In genomic region chr11:75280227-75280671, GRCh38 we compare ENCODE assay signal across 8 cellular contexts. TPM values are rescaled to one million over a fixed set of nuclear protein-coding genes. Genes with fewer than 3 reads are reported as not detected.
DNase-seq lines count a peak whose midpoint lies in the region; ATAC-seq and TF ChIP-seq lines count a peak whose summit lies in the region.

No MANE protein-coding gene starts in this region.

- peaks cover 2% of the 10 kb centered on the region for H3K4me1 ChIP-seq in IMR-90 (ENCODE audit: control insufficient read depth, insufficient read depth, low read length)
- H3K4me1 ChIP-seq in Peyer's patch = peaks cover 0 to 12% (median 0%) of the 10 kb centered on the region in 4 donors

- no peaks in the 10 kb centered on the region for H3K9me3 Mint-ChIP-seq in activated T-cell treated with anti-CD3 and anti-CD28 coated beads, Interleukin-2, amount 50 U/mL, for 72 hours
- H3K9me3 Mint-ChIP-seq in nephron = no peaks in the 10 kb centered on the region
- no peaks in the 10 kb centered on the region for H3K9me3 Mint-ChIP-seq in stimulated activated memory B cell treated with anti-CD40 and anti-IgM and Interleukin-4, amounts not matched to agents 10 μg/mL and 1 μg/mL and 100 μg/mL, for 72 hours

- no peak overlapping the region for H3K9ac ChIP-seq in IMR-90 (ENCODE audit: low read depth, low read length)

- H2AK5ac ChIP-seq in IMR-90 (ENCODE audit: low read depth, low read length) = no peak overlapping the region

- H3K27ac ChIP-seq in IMR-90 (ENCODE audit: insufficient read depth, low read length) = no peak overlapping the region
- peak overlapping the region in 3 of 4 donors; percentile 1 to 56 (median 17) for H3K27ac ChIP-seq in Peyer's patch

- H3K14ac ChIP-seq in IMR-90 (replicated peaks; ENCODE audit: low read depth, low read length) = no peak overlapping the region

- no TSS peak for BruUV-seq in IMR-90 (replicated peaks; lab: Mats Ljungman, UMichigan)

- no peaks in the 10 kb centered on the region for H3K9me1 ChIP-seq in IMR-90 (ENCODE audit: insufficient read depth, low read length)

- no peak overlapping the region for H2BK20ac ChIP-seq in IMR-90 (ENCODE audit: low read depth, low read length)

- no peak overlapping the region for H4K5ac ChIP-seq in IMR-90 (ENCODE audit: low read depth, low read length)

- DNase-seq in DMS79 (lab: John Stamatoyannopoulos, UW) (peak; percentile 80), IMR-90 (peak; percentile 66), Peyer's patch (peak; percentile 66 to 88 (median 76)), fibroblast of mammary gland (ENCODE audit: low read depth) (peak; percentile 67)
- DNase-seq in activated T-cell treated with anti-CD3 and anti-CD28 coated beads, Interleukin-2, amount 50 U/mL, for 72 hours = peak; percentile 75 to 80

- H4K20me1 ChIP-seq in IMR-90 (ENCODE audit: insufficient read depth, low read length) = 0 out of 2 replicates have a peak, but pooled peaks cover 3% of the 10 kb centered on the region

- H3K27me3 ChIP-seq in IMR-90 (ENCODE audit: control insufficient read depth, insufficient read depth, low read length) (no peaks in the 10 kb centered on the region), Peyer's patch (no peaks in the 10 kb centered on the region)

- CTCF ChIA-PET in IMR-90 (lab: Yijun Ruan, JAX) = interaction anchor here (1.1 to 2.1 kb wide), 9 partner anchors 9 to 108 kb away, joined by 3 to 24 read pairs (median 8); no protein-coding TSS in a partner anchor

- H3K18ac ChIP-seq in IMR-90 (ENCODE audit: low read depth, low read length) = no peak overlapping the region

- H3K56ac ChIP-seq in IMR-90 (ENCODE audit: extremely low read depth, insufficient read depth, low read length) = no peak overlapping the region

- H3K4me2 ChIP-seq in IMR-90 (ENCODE audit: low read depth, low read length) = no peak overlapping the region

- no peak overlapping the region for H3K27ac Mint-ChIP-seq in activated T-cell treated with anti-CD3 and anti-CD28 coated beads, Interleukin-2, amount 50 U/mL, for 72 hours
- H3K27ac Mint-ChIP-seq in nephron = no peak overlapping the region
- H3K27ac Mint-ChIP-seq in stimulated activated memory B cell treated with anti-CD40 and anti-IgM and Interleukin-4, amounts not matched to agents 10 μg/mL and 1 μg/mL and 100 μg/mL, for 72 hours = no peak overlapping the region

- no peaks in the 10 kb centered on the region for H3K9me3 ChIP-seq in IMR-90 (ENCODE audit: control insufficient read depth, insufficient read depth, low read length)
- H3K9me3 ChIP-seq in Peyer's patch = no peaks in the 10 kb centered on the region

- TF ChIP-seq POLR2A in IMR-90 (IDR thresholded peaks at IDR 0.05; ENCODE audit: low read depth, low read length) (peak; percentile 55), Peyer's patch (IDR thresholded peaks at IDR 0.05) (no peak)

- H3K4me3 Mint-ChIP-seq in activated T-cell treated with anti-CD3 and anti-CD28 coated beads, Interleukin-2, amount 50 U/mL, for 72 hours = no peak overlapping the region
- no peak overlapping the region for H3K4me3 Mint-ChIP-seq in nephron
- no peak overlapping the region for H3K4me3 Mint-ChIP-seq in stimulated activated memory B cell treated with anti-CD40 and anti-IgM and Interleukin-4, amounts not matched to agents 10 μg/mL and 1 μg/mL and 100 μg/mL, for 72 hours

- H3K4me3 ChIP-seq in IMR-90 (ENCODE audit: insufficient read depth, low read depth, low read length) (no peak overlapping the region), Peyer's patch (no peak overlapping the region), fibroblast of mammary gland (ENCODE audit: control insufficient read depth, low read depth, low read length) (no peak overlapping the region)

- peak overlapping the region; percentile 78 for H2AK9ac ChIP-seq in IMR-90 (replicated peaks; ENCODE audit: low read depth, low read length, poor library complexity)

- H3K27me3 Mint-ChIP-seq in activated T-cell treated with anti-CD3 and anti-CD28 coated beads, Interleukin-2, amount 50 U/mL, for 72 hours (ENCODE audit: low read depth) = no peaks in the 10 kb centered on the region
- no peaks in the 10 kb centered on the region for H3K27me3 Mint-ChIP-seq in nephron (ENCODE audit: low read depth)
- H3K27me3 Mint-ChIP-seq in stimulated activated memory B cell treated with anti-CD40 and anti-IgM and Interleukin-4, amounts not matched to agents 10 μg/mL and 1 μg/mL and 100 μg/mL, for 72 hours = peaks cover 5% of the 10 kb centered on the region

- TF ChIP-seq RAD21 in IMR-90 (IDR thresholded peaks at IDR 0.05; ENCODE audit: low read length) = peak; percentile 99

- peaks cover 36% of the 10 kb centered on the region for H3K4me1 Mint-ChIP-seq in activated T-cell treated with anti-CD3 and anti-CD28 coated beads, Interleukin-2, amount 50 U/mL, for 72 hours (ENCODE audit: low read depth)
- no peaks in the 10 kb centered on the region for H3K4me1 Mint-ChIP-seq in nephron
- H3K4me1 Mint-ChIP-seq in stimulated activated memory B cell treated with anti-CD40 and anti-IgM and Interleukin-4, amounts not matched to agents 10 μg/mL and 1 μg/mL and 100 μg/mL, for 72 hours = peaks cover 22% of the 10 kb centered on the region

- no peak overlapping the region for H3K23ac ChIP-seq in IMR-90 (ENCODE audit: low read depth, low read length)

- POLR2A ChIA-PET in IMR-90 (lab: Charles Lee; ENCODE audit: unreplicated experiment) = interaction anchor here (0.5 kb wide), 1 partner anchor 9 kb away, joined by 4 read pairs; no protein-coding TSS in a partner anchor

- WGBS in IMR-90 (ENCODE audit: extremely low coverage in 2 of 2, insufficient read length in 1 of 2), 2 experiments = 0% methylated on average over 3 of the region's 8 CpGs; no CpG with 5 or more reads in 1 of the 2 experiments

- peak overlapping the region; percentile 78 for H2AFZ ChIP-seq in IMR-90 (replicated peaks; ENCODE audit: low read length, poor library complexity)

- in situ Hi-C loops in IMR-90 (cut with MboI; ENCODE audit: low sequenced_read_pairs) = loop anchor here (25.0 kb wide), 1 partner anchor 257 kb away; the partner anchor contains the start of gene GDPD5

- H4K91ac ChIP-seq in IMR-90 (ENCODE audit: insufficient read depth, low read depth, low read length) = no peak overlapping the region

- dilution Hi-C loops in IMR-90 (cut with HindIII; ENCODE audit: low sequenced_read_pairs, unreplicated experiment) = no loop called here

- TF ChIP-seq CTCF in IMR-90 (conservative IDR thresholded peaks at IDR 0.05; ENCODE audit: low read depth, low read length) (peak; percentile 93), Peyer's patch (IDR thresholded peaks at IDR 0.05) (peak; percentile 93 to 97 (median 96)), fibroblast of mammary gland (conservative IDR thresholded peaks at IDR 0.05; ENCODE audit: control insufficient read depth, insufficient read depth, low read depth, low read length) (peak; percentile 95), nephron (IDR thresholded peaks at IDR 0.05; ENCODE audit: unreplicated experiment in 3 of 3) (peak; percentile 92 to 97 (median 94))

- H2BK120ac ChIP-seq in IMR-90 (ENCODE audit: low read depth, low read length) = no peak overlapping the region

- H2BK5ac ChIP-seq in IMR-90 (ENCODE audit: low read depth, low read length, poor library complexity, severe bottlenecking) = no peak overlapping the region

- no peaks in the 10 kb centered on the region for H3K79me1 ChIP-seq in IMR-90 (ENCODE audit: low read depth in 1 of 2, low read length in 2 of 2)

- H3K36me3 ChIP-seq in IMR-90 (ENCODE audit: control insufficient read depth, insufficient read depth, low read length) (peaks cover 28% of the 10 kb centered on the region; the same call in 1 of the 2 replicates), Peyer's patch (peaks cover 0 to 85% (median 0%) of the 10 kb centered on the region in 3 donors)

- peak; percentile 96 for ATAC-seq in IMR-90 (ENCODE audit: low read depth)
- ATAC-seq in activated T-cell treated with anti-CD3 and anti-CD28 coated beads, Interleukin-2, amount 50 U/mL, for 72 hours (replicated peaks in 1 of 2) = peak; percentile 69
- peak; percentile 63 for ATAC-seq in stimulated activated memory B cell treated with anti-CD40 and anti-IgM and Interleukin-4, amounts not matched to agents 10 μg/mL and 1 μg/mL and 100 μg/mL, for 72 hours
- ATAC-seq in GM18873 (IDR thresholded peaks at IDR 0.05; ENCODE audit: low FRiP score, unreplicated experiment) = no peak

- intact Hi-C loops in IMR-90 (cut with micrococcal nuclease) = loop anchor here (1.0 to 5.0 kb wide), 3 partner anchors 48 to 252 kb away; no protein-coding TSS in a partner anchor

- no peak overlapping the region for H3K4ac ChIP-seq in IMR-90 (ENCODE audit: low read depth, low read length)

- H4K8ac ChIP-seq in IMR-90 (ENCODE audit: low read depth in 2 of 2, low read length in 2 of 2) = no peak overlapping the region

- H2BK15ac ChIP-seq in IMR-90 (ENCODE audit: low read depth, low read length) = no peak overlapping the region

- peaks cover 0 to 3% of the 10 kb centered on the region in 2 donors for H3K36me3 Mint-ChIP-seq in activated T-cell treated with anti-CD3 and anti-CD28 coated beads, Interleukin-2, amount 50 U/mL, for 72 hours (ENCODE audit: insufficient read depth in 2 of 2)
- H3K36me3 Mint-ChIP-seq in nephron (ENCODE audit: low read depth) = peaks cover 23% of the 10 kb centered on the region
- H3K36me3 Mint-ChIP-seq in stimulated activated memory B cell treated with anti-CD40 and anti-IgM and Interleukin-4, amounts not matched to agents 10 μg/mL and 1 μg/mL and 100 μg/mL, for 72 hours = peaks cover 5% of the 10 kb centered on the region

TF ChIP-seq in IMR-90, 13 proteins besides CTCF, POLR2A, EP300 and RAD21:
- TF ChIP-seq CEBPB (IDR thresholded peaks at IDR 0.05; ENCODE audit: low read depth, low read length) (0 out of 2 replicates have a peak, but pooled peaks have one; percentile 4), SMC3 (IDR thresholded peaks at IDR 0.05; ENCODE audit: low read depth, low read length) (peak; percentile 98), NFE2L2 (IDR thresholded peaks at IDR 0.05; ENCODE audit: low read depth, low read length) (no peak)

RNA-seq across cellular contexts. Expression of gene TPBGL, which starts 39.7 kb away (rescaled TPM):
- total RNA-seq in IMR-90 (2012; rRNA removed) (not detected in 2 replicates), Peyer's patch (under 1 TPM in 1 of 4 donors, not detected in 3; 0.35 TPM)
- not detected in 2 replicates for polyA plus RNA-seq in IMR-90 (2012; rRNA removed)
- polyA plus RNA-seq in IMR-90 (2012; cell fraction: cytosol; rRNA removed) = 0.05 TPM in 1 of 2 replicates, not detected in the other
- not detected in 2 replicates for polyA plus RNA-seq in IMR-90 (2012; cell fraction: nucleus; rRNA removed; ENCODE audit: low replicate concordance)
- total RNA-seq in activated T-cell treated with anti-CD3 and anti-CD28 coated beads, Interleukin-2, amount 50 U/mL, for 72 hours = under 1 TPM; 0.07 to 0.14 TPM
